In genomic region chrX:68897118-68897517, GRCh38 we compare ENCODE assay signal across 25 cellular contexts.
"Had no signal": no experiment of that assay in that cellular context is flagged by ENCODE, and none has a peak within 500 bp of the region (broad histone marks: within the 10 kb centered on the region; RNA-seq: fewer than 3 reads in every experiment).

No MANE protein-coding gene starts in this region.

- H3K27me3 ChIP-seq: MG63 had no signal

- H3K36me3 Mint-ChIP-seq: activated naive CD4-positive, alpha-beta T cell treated with anti-CD3 and anti-CD28 coated beads, Interleukin-2, amount 10 ng/mL, durations not matched to agents 7 days and 5 days; activated naive CD8-positive, alpha-beta T cell treated with anti-CD3 and anti-CD28 coated beads for 36 hours had no signal

- H3K27me3 Mint-ChIP-seq: activated CD8-positive, alpha-beta T cell treated with anti-CD3 and anti-CD28 coated beads for 36 hours; activated naive CD8-positive, alpha-beta T cell treated with anti-CD3 and anti-CD28 coated beads for 36 hours; T-helper 17 cell had no signal

- H3K4me3 ChIP-seq: breast epithelium, MG63, PC-9 had no signal

- FAIRE-seq: TTC549 had no signal

- H3K9me3 Mint-ChIP-seq: activated CD8-positive, alpha-beta T cell treated with anti-CD3 and anti-CD28 coated beads for 36 hours; activated naive CD4-positive, alpha-beta T cell treated with anti-CD3 and anti-CD28 coated beads, Interleukin-2, amount 10 ng/mL, durations not matched to agents 7 days and 5 days; activated naive CD8-positive, alpha-beta T cell treated with anti-CD3 and anti-CD28 coated beads for 36 hours; activated T-cell treated with anti-CD3 and anti-CD28 coated beads, Interleukin-2, amount 50 U/mL, for 72 hours; activated T-helper 2 cell treated with anti-CD3 and anti-CD28 coated beads, Interferon-gamma antibody, Interleukin-2, Interleukin-4, amounts not matched to agents 10 μg/mL and 5 μg/mL and 100 μg/mL, durations not matched to agents 14 hours and 24 hours and 36 hours had no signal

- H3K4me2 ChIP-seq: PC-9 had no signal

- DNase-seq: activated CD4-positive, alpha-beta T cell treated with anti-CD3 and anti-CD28 coated beads for 4 hours; activated CD8-positive, alpha-beta memory T cell treated with anti-CD3 and anti-CD28 coated beads, Interleukin-2, amount 50 U/mL, for 4 hours; activated CD8-positive, alpha-beta T cell treated with anti-CD3 and anti-CD28 coated beads for 36 hours; activated gamma-delta T cell treated with Interleukin-2 at 50 U/mL for 16 hours; activated naive CD4-positive, alpha-beta T cell treated with anti-CD3 and anti-CD28 coated beads, Interleukin-2, amount 10 ng/mL, durations not matched to agents 7 days and 5 days; activated naive CD8-positive, alpha-beta T cell treated with anti-CD3 and anti-CD28 coated beads for 36 hours; activated T-cell treated with anti-CD3 and anti-CD28 coated beads, Interleukin-2, amount 50 U/mL, for 72 hours; caudate nucleus; MG63; NCI-H1092 treated with DMSO at 0.1 percent for 48 hours; NCI-H1417 treated with DMSO at 0.1 percent for 48 hours; NCI-H1694; NCI-H2029; NCI-H2227 treated with DMSO at 0.1 percent for 48 hours; NCI-H446 treated with DMSO at 0.1 percent for 48 hours; NCI-H524 treated with DMSO at 0.1 percent for 48 hours; NCI-H774; PC-9; SHP77 treated with DMSO at 0.1 percent for 48 hours; T-helper 17 cell; T-helper 9 cell had no signal

- H3K36me3 ChIP-seq: breast epithelium, MG63 had no signal

- H3K9me3 ChIP-seq: breast epithelium, MG63 had no signal

- H3K4me3 Mint-ChIP-seq: activated CD8-positive, alpha-beta T cell treated with anti-CD3 and anti-CD28 coated beads for 36 hours; activated naive CD4-positive, alpha-beta T cell treated with anti-CD3 and anti-CD28 coated beads, Interleukin-2, amount 10 ng/mL, durations not matched to agents 7 days and 5 days; activated naive CD8-positive, alpha-beta T cell treated with anti-CD3 and anti-CD28 coated beads for 36 hours; activated T-cell treated with anti-CD3 and anti-CD28 coated beads, Interleukin-2, amount 50 U/mL, for 72 hours; T-helper 17 cell had no signal

- H3K27ac Mint-ChIP-seq: activated CD8-positive, alpha-beta T cell treated with anti-CD3 and anti-CD28 coated beads for 36 hours; activated naive CD4-positive, alpha-beta T cell treated with anti-CD3 and anti-CD28 coated beads, Interleukin-2, amount 10 ng/mL, durations not matched to agents 7 days and 5 days; activated naive CD8-positive, alpha-beta T cell treated with anti-CD3 and anti-CD28 coated beads for 36 hours; activated T-cell treated with anti-CD3 and anti-CD28 coated beads, Interleukin-2, amount 50 U/mL, for 72 hours; activated T-helper 2 cell treated with anti-CD3 and anti-CD28 coated beads, Interferon-gamma antibody, Interleukin-2, Interleukin-4, amounts not matched to agents 10 μg/mL and 5 μg/mL and 100 μg/mL, durations not matched to agents 14 hours and 24 hours and 36 hours; T-helper 17 cell had no signal

- ATAC-seq: activated CD4-positive, CD25-positive, alpha-beta regulatory T cell treated with anti-CD3 and anti-CD28 coated beads, Interleukin-2, amount 50 U/mL, for 24 hours; activated CD8-positive, alpha-beta T cell treated with anti-CD3 and anti-CD28 coated beads for 36 hours; activated T-cell treated with anti-CD3 and anti-CD28 coated beads, Interleukin-2, amount 50 U/mL, for 72 hours; T-helper 17 cell had no signal

- H3K27ac ChIP-seq: breast epithelium, PC-9 had no signal

- H2AFZ ChIP-seq: PC-9 had no signal

- H3K4me1 ChIP-seq: breast epithelium had no signal
